Comparison of ENCODE assay signal across 21 cellular contexts in genomic region chr2:11325961-11326691, GRCh38. TPM values are rescaled to one million over a fixed set of nuclear protein-coding genes. Genes with fewer than 3 reads are reported as not detected.
DNase-seq lines count a peak whose midpoint lies in the region; ATAC-seq, FAIRE-seq and TF ChIP-seq lines count a peak whose summit lies in the region.
"Had no signal": no experiment of that assay in that cellular context is flagged by ENCODE, and none has a peak within 500 bp of the region (broad histone marks: within the 10 kb centered on the region; RNA-seq: fewer than 3 reads in every experiment).

No MANE protein-coding gene starts in this region.

- peaks cover 94% of the 10 kb centered on the region for H3K79me2 ChIP-seq in astrocyte (ENCODE audit: insufficient read depth, low read length)

- H3K36me3 ChIP-seq in astrocyte (ENCODE audit: insufficient read depth, low read length): no peaks in the 10 kb centered on the region
- H3K36me3 ChIP-seq: SJCRH30 had no signal

- no peaks in the 10 kb centered on the region for H3K36me3 Mint-ChIP-seq in astrocyte (ENCODE audit: low read depth, unreplicated experiment)
- H3K36me3 Mint-ChIP-seq: CD8-positive, alpha-beta memory T cell had no signal

- no peaks in the 10 kb centered on the region for H3K27me3 ChIP-seq in astrocyte (ENCODE audit: insufficient read depth, low read length)
- H3K27me3 ChIP-seq: SJCRH30 had no signal

- peak; percentile 60 for ATAC-seq in GM21447 (IDR thresholded peaks at IDR 0.05; ENCODE audit: unreplicated experiment)
- no peak for ATAC-seq in GM21723 (IDR thresholded peaks at IDR 0.05; ENCODE audit: unreplicated experiment)
- ATAC-seq in GM18517 (IDR thresholded peaks at IDR 0.05; ENCODE audit: unreplicated experiment): no peak
- ATAC-seq: Panc1, T-helper 17 cell had no signal

- H3K4me2 ChIP-seq in astrocyte (ENCODE audit: low read length): peak overlapping the region; percentile 16

- no peak overlapping the region for H3K9ac ChIP-seq in astrocyte (ENCODE audit: low read length)

- no peaks in the 10 kb centered on the region for H3K9me3 ChIP-seq in astrocyte (ENCODE audit: insufficient read depth, low read depth, low read length)

- no peak overlapping the region for H2AFZ ChIP-seq in astrocyte (ENCODE audit: low read depth, low read length)

- H3K4me3 Mint-ChIP-seq in astrocyte (ENCODE audit: unreplicated experiment): no peak overlapping the region
- H3K4me3 Mint-ChIP-seq: CD8-positive, alpha-beta memory T cell; T-helper 17 cell had no signal

- H3K27ac Mint-ChIP-seq in astrocyte (ENCODE audit: unreplicated experiment): no peak overlapping the region
- H3K27ac Mint-ChIP-seq: CD8-positive, alpha-beta memory T cell; T-helper 17 cell had no signal

- no peak for TF ChIP-seq CTCF in AG10803 (conservative IDR thresholded peaks at IDR 0.05; ENCODE audit: low read length)
- no peak for TF ChIP-seq CTCF in astrocyte (IDR thresholded peaks at IDR 0.05; ENCODE audit: insufficient read depth, low read depth, low read length)
- TF ChIP-seq CTCF in foreskin fibroblast (IDR thresholded peaks at IDR 0.05; ENCODE audit: low read depth, low read length): no peak

- H3K4me1 ChIP-seq in astrocyte (ENCODE audit: insufficient read depth, low read length): no peaks in the 10 kb centered on the region

- H3K4me3 ChIP-seq in AG10803 (ENCODE audit: low read length): peak overlapping the region; percentile 29
- no peak overlapping the region for H3K4me3 ChIP-seq in astrocyte (ENCODE audit: insufficient read depth, low read depth, low read length)
- H3K4me3 ChIP-seq in foreskin fibroblast (ENCODE audit: low read depth in 1 of 2, low read length in 2 of 2): peak overlapping the region; percentile 20 to 33
- H3K4me3 ChIP-seq: SJCRH30 had no signal

- no peaks in the 10 kb centered on the region for H3K27me3 Mint-ChIP-seq in astrocyte (ENCODE audit: low read depth, unreplicated experiment)
- H3K27me3 Mint-ChIP-seq: CD8-positive, alpha-beta memory T cell; T-helper 17 cell had no signal

- no peak for FAIRE-seq in astrocyte (lab: Jason Lieb, UNC)
- FAIRE-seq: D721Med, H1, HTR-8/SVneo had no signal

- no peak overlapping the region for H3K27ac ChIP-seq in astrocyte (ENCODE audit: low read depth, low read length)
- H3K27ac ChIP-seq: HL-60, SJCRH30 had no signal

- H4K20me1 ChIP-seq in astrocyte (ENCODE audit: insufficient read depth, low read length): peaks cover 81% of the 10 kb centered on the region

- DNase-seq in AG10803 (ENCODE audit: low read depth): no peak
- no peak for DNase-seq in astrocyte (ENCODE audit: low read depth)
- no peak for DNase-seq in foreskin fibroblast
- DNase-seq in D341Med (ENCODE audit: low spot score): no peak
- no peak for DNase-seq in NCI-H774 (lab: John Stamatoyannopoulos, UW)
- DNase-seq: 8988T; CD8-positive, alpha-beta memory T cell; DMS79; NCI-H1694 treated with DMSO at 0.1 percent for 48 hours; NCI-H510A; NCI-H82; SJCRH30; T-helper 17 cell had no signal

- peaks cover 3% of the 10 kb centered on the region for H3K4me1 Mint-ChIP-seq in astrocyte (ENCODE audit: low read depth, unreplicated experiment)

- no peaks in the 10 kb centered on the region for H3K9me3 Mint-ChIP-seq in astrocyte (ENCODE audit: unreplicated experiment)
- H3K9me3 Mint-ChIP-seq: CD8-positive, alpha-beta memory T cell had no signal

RNA-seq across cellular contexts. Expression of gene ROCK2, which starts 18.3 kb away (rescaled TPM):
- total RNA-seq in astrocyte: 39.4 and 45.1 TPM in 2 replicates
